Comparison of ENCODE assay signal across 8 cellular contexts in genomic region chr20:43844778-43845614, GRCh38.
DNase-seq lines count a peak whose midpoint lies in the region; ATAC-seq and TF ChIP-seq lines count a peak whose summit lies in the region.

No MANE protein-coding gene starts in this region.

- no peak overlapping the region for H3K27ac Mint-ChIP-seq in activated CD8-positive, alpha-beta T cell treated with anti-CD3 and anti-CD28 coated beads for 36 hours
- no peak overlapping the region for H3K27ac Mint-ChIP-seq in activated CD8-positive, alpha-beta T cell treated with anti-CD3 and anti-CD28 coated beads, Interleukin-2, amount 10 ng/mL, durations not matched to agents 7 days and 5 days
- no peak overlapping the region; a peak in 1 of 7 replicates for H3K27ac Mint-ChIP-seq in H9

- intact Hi-C loops in activated CD8-positive, alpha-beta T cell treated with anti-CD3 and anti-CD28 coated beads for 36 hours (cut with micrococcal nuclease), result loop anchor here (10.0 kb wide), 1 partner anchor 240 kb away; no protein-coding TSS in a partner anchor

- H3K79me2 ChIP-seq in H9 (ENCODE audit: insufficient read depth, low read length), result no peaks in the 10 kb centered on the region

- no peak overlapping the region for H2AFZ ChIP-seq in H9 (ENCODE audit: low read length)

- no peak overlapping the region for H3K4ac ChIP-seq in H9 (ENCODE audit: low read depth, low read length)

- H3K4me3 Mint-ChIP-seq in activated CD8-positive, alpha-beta T cell treated with anti-CD3 and anti-CD28 coated beads for 36 hours, result no peak overlapping the region
- H3K4me3 Mint-ChIP-seq in activated CD8-positive, alpha-beta T cell treated with anti-CD3 and anti-CD28 coated beads, Interleukin-2, amount 10 ng/mL, durations not matched to agents 7 days and 5 days, result no peak overlapping the region
- H3K4me3 Mint-ChIP-seq in H9, result no peak overlapping the region

- H2BK12ac ChIP-seq in H9 (ENCODE audit: insufficient read length, low read depth, low read length), result no peak overlapping the region

- no peak overlapping the region for H4K8ac ChIP-seq in H9 (replicated peaks; ENCODE audit: insufficient read length, low read depth, low read length)

- CTCF ChIA-PET in activated CD8-positive, alpha-beta T cell treated with anti-CD3 and anti-CD28 coated beads for 36 hours (lab: Charles Lee), result interaction anchor here (1.0 to 3.3 kb wide), 6 partner anchors 12 to 272 kb away, joined by 3 to 22 read pairs (median 4); no protein-coding TSS in a partner anchor
- CTCF ChIA-PET in activated CD8-positive, alpha-beta T cell treated with anti-CD3 and anti-CD28 coated beads, Interleukin-2, amount 10 ng/mL, durations not matched to agents 7 days and 5 days (lab: Charles Lee), result interaction anchor here (0.8 to 5.1 kb wide), 8 partner anchors 94 to 237 kb away, joined by 3 to 31 read pairs (median 4); no protein-coding TSS in a partner anchor

- no peak overlapping the region for H4K5ac ChIP-seq in H9 (ENCODE audit: insufficient read length, low read depth, low read length)

- H3K4me1 Mint-ChIP-seq in activated CD8-positive, alpha-beta T cell treated with anti-CD3 and anti-CD28 coated beads for 36 hours (ENCODE audit: low read depth), result peaks cover 23% of the 10 kb centered on the region
- H3K4me1 Mint-ChIP-seq in activated CD8-positive, alpha-beta T cell treated with anti-CD3 and anti-CD28 coated beads, Interleukin-2, amount 10 ng/mL, durations not matched to agents 7 days and 5 days (ENCODE audit: low read depth), result peaks cover 38% of the 10 kb centered on the region
- H3K4me1 Mint-ChIP-seq in H9, result peaks cover 8 to 9% of the 10 kb centered on the region in 2 experiments; a peak in 3 of 4 replicates

- no peak overlapping the region for H2BK5ac ChIP-seq in H9 (ENCODE audit: insufficient read length, low read length)

- no peaks in the 10 kb centered on the region for H4K20me1 ChIP-seq in H9 (ENCODE audit: control insufficient read depth, insufficient read depth, insufficient read length)

- H3K23ac ChIP-seq in H9 (ENCODE audit: insufficient read length, low read depth, low read length), result no peak overlapping the region

- no peaks in the 10 kb centered on the region for H3K23me2 ChIP-seq in H9 (ENCODE audit: insufficient read length, low read depth, low read length, poor library complexity, severe bottlenecking)

- no peak overlapping the region for H2BK120ac ChIP-seq in H9 (ENCODE audit: low read depth, low read length, poor library complexity, severe bottlenecking)

- no peak overlapping the region for H4K91ac ChIP-seq in H9 (ENCODE audit: insufficient read length, low read depth, low read length)

- peak; percentile 15 for DNase-seq in activated CD8-positive, alpha-beta T cell treated with anti-CD3 and anti-CD28 coated beads for 36 hours
- DNase-seq in activated CD8-positive, alpha-beta T cell treated with anti-CD3 and anti-CD28 coated beads, Interleukin-2, amount 10 ng/mL, durations not matched to agents 7 days and 5 days, result no peak
- peak; percentile 99 for DNase-seq in SW480 (ENCODE audit: low spot score)
- DNase-seq in foreskin keratinocyte, result peak; percentile 66 to 74
- no peak for DNase-seq in H9
- no peak for DNase-seq in stimulated activated CD4-positive, alpha-beta T cell treated with anti-CD3 and anti-CD28 coated beads, Interleukin-15, amount 100 ng/mL, for 24 hours

- H3K27ac ChIP-seq in foreskin keratinocyte, result peak overlapping the region; percentile 18
- H3K27ac ChIP-seq in subcutaneous abdominal adipose tissue (ENCODE audit: low read depth, low read length), result peak overlapping the region; percentile 27
- no peak overlapping the region for H3K27ac ChIP-seq in H9 (ENCODE audit: insufficient read length, low read depth, low read length)

- peak; percentile 41 for ATAC-seq in activated CD8-positive, alpha-beta T cell treated with anti-CD3 and anti-CD28 coated beads for 36 hours
- no peak for ATAC-seq in activated CD8-positive, alpha-beta T cell treated with anti-CD3 and anti-CD28 coated beads, Interleukin-2, amount 10 ng/mL, durations not matched to agents 7 days and 5 days
- ATAC-seq in foreskin keratinocyte, result peak; percentile 51
- ATAC-seq in GM19463 (IDR thresholded peaks at IDR 0.05; ENCODE audit: unreplicated experiment), result no peak

- H3K79me1 ChIP-seq in H9 (ENCODE audit: insufficient read depth, low read depth, low read length, poor library complexity, severe bottlenecking), result no peaks in the 10 kb centered on the region

- no peak overlapping the region for H3K9ac ChIP-seq in subcutaneous abdominal adipose tissue (ENCODE audit: low read length in 5 of 5)
- H3K9ac ChIP-seq in H9 (ENCODE audit: extremely low read depth, insufficient read length, low read length), result no peak overlapping the region

- no peak overlapping the region for H3K4me2 ChIP-seq in H9 (ENCODE audit: insufficient read depth, insufficient read length, low read length)

- no peak overlapping the region for H2BK20ac ChIP-seq in H9 (ENCODE audit: low read depth, low read length, poor library complexity, severe bottlenecking)

- H3K9me3 Mint-ChIP-seq in activated CD8-positive, alpha-beta T cell treated with anti-CD3 and anti-CD28 coated beads for 36 hours, result no peaks in the 10 kb centered on the region
- H3K9me3 Mint-ChIP-seq in activated CD8-positive, alpha-beta T cell treated with anti-CD3 and anti-CD28 coated beads, Interleukin-2, amount 10 ng/mL, durations not matched to agents 7 days and 5 days (ENCODE audit: insufficient read depth), result no peaks in the 10 kb centered on the region
- H3K9me3 Mint-ChIP-seq in H9, result no peaks in the 10 kb centered on the region

- POLR2A ChIA-PET in activated CD8-positive, alpha-beta T cell treated with anti-CD3 and anti-CD28 coated beads for 36 hours (lab: Charles Lee), result interaction anchor here (0.6 to 2.9 kb wide), 2 partner anchors 94 to 242 kb away, joined by 3 to 8 read pairs; no protein-coding TSS in a partner anchor
- POLR2A ChIA-PET in activated CD8-positive, alpha-beta T cell treated with anti-CD3 and anti-CD28 coated beads, Interleukin-2, amount 10 ng/mL, durations not matched to agents 7 days and 5 days (lab: Charles Lee), result interaction anchor here (3.1 kb wide), 1 partner anchor 94 kb away, joined by 8 read pairs; no protein-coding TSS in a partner anchor

- H3K36me3 ChIP-seq in subcutaneous abdominal adipose tissue (ENCODE audit: control insufficient read depth in 5 of 5, insufficient read depth in 5 of 5, low read length in 5 of 5), result no peaks in the 10 kb centered on the region

- H3K14ac ChIP-seq in H9 (ENCODE audit: insufficient read depth, low read length), result no peak overlapping the region

- peaks cover 0 to 3% (median 0%) of the 10 kb centered on the region in 5 donors for H3K9me3 ChIP-seq in subcutaneous abdominal adipose tissue (ENCODE audit: control insufficient read depth in 5 of 5, low read length in 5 of 5)
- no peaks in the 10 kb centered on the region for H3K9me3 ChIP-seq in H9 (ENCODE audit: control insufficient read depth, low read depth, low read length)

- no peak overlapping the region for H3T11ph ChIP-seq in H9 (ENCODE audit: low read length)

- WGBS in H9 (ENCODE audit: extremely low coverage, insufficient read length, low lambda C conversion rate), result no CpG with 5 or more reads among the region's 6 CpGs

- no peak overlapping the region for H3K18ac ChIP-seq in H9 (ENCODE audit: insufficient read length, low read depth, low read length)

- H3K4me3 ChIP-seq in subcutaneous abdominal adipose tissue (ENCODE audit: low read depth in 1 of 5, low read length in 5 of 5), result no peak overlapping the region

- no peaks in the 10 kb centered on the region for H3K36me3 Mint-ChIP-seq in activated CD8-positive, alpha-beta T cell treated with anti-CD3 and anti-CD28 coated beads for 36 hours (ENCODE audit: low read depth)
- no peaks in the 10 kb centered on the region for H3K36me3 Mint-ChIP-seq in activated CD8-positive, alpha-beta T cell treated with anti-CD3 and anti-CD28 coated beads, Interleukin-2, amount 10 ng/mL, durations not matched to agents 7 days and 5 days (ENCODE audit: low read depth)
- no peaks in the 10 kb centered on the region; a peak in 1 of 7 replicates for H3K36me3 Mint-ChIP-seq in H9 (ENCODE audit: insufficient read depth in 1 of 3, low read depth in 3 of 3)

- peaks cover 11% of the 10 kb centered on the region for H3K27me3 Mint-ChIP-seq in activated CD8-positive, alpha-beta T cell treated with anti-CD3 and anti-CD28 coated beads for 36 hours
- H3K27me3 Mint-ChIP-seq in activated CD8-positive, alpha-beta T cell treated with anti-CD3 and anti-CD28 coated beads, Interleukin-2, amount 10 ng/mL, durations not matched to agents 7 days and 5 days (ENCODE audit: low read depth), result peaks cover 18% of the 10 kb centered on the region
- H3K27me3 Mint-ChIP-seq in H9 (ENCODE audit: low read depth), result peaks cover 1% of the 10 kb centered on the region; the same call in 1 of the 2 replicates

- H2BK15ac ChIP-seq in H9 (ENCODE audit: low read depth, low read length), result no peak overlapping the region

- H3K27me3 ChIP-seq in foreskin keratinocyte (no peaks in the 10 kb centered on the region), subcutaneous abdominal adipose tissue (ENCODE audit: control insufficient read depth in 5 of 5, insufficient read depth in 4 of 5, low read length in 5 of 5) (peaks cover 0 to 4% (median 0%) of the 10 kb centered on the region in 5 donors), H9 (ENCODE audit: insufficient read depth, low read length) (no peaks in the 10 kb centered on the region)

- H3K4me1 ChIP-seq in foreskin keratinocyte (peaks cover 22% of the 10 kb centered on the region), subcutaneous abdominal adipose tissue (ENCODE audit: control insufficient read depth in 5 of 5, insufficient read depth in 5 of 5, low read length in 5 of 5) (peaks cover 0 to 3% (median 0%) of the 10 kb centered on the region in 5 donors), H9 (ENCODE audit: insufficient read depth, low read length) (no peaks in the 10 kb centered on the region)

- no peak overlapping the region for H2AK5ac ChIP-seq in H9 (ENCODE audit: insufficient read length, low read length)

- no peak overlapping the region for H3K56ac ChIP-seq in H9 (ENCODE audit: insufficient read length, low read depth, low read length)

- no peak for TF ChIP-seq CTCF in activated CD8-positive, alpha-beta T cell treated with anti-CD3 and anti-CD28 coated beads for 36 hours (IDR thresholded peaks at IDR 0.05)
- TF ChIP-seq CTCF in foreskin keratinocyte (conservative IDR thresholded peaks at IDR 0.05), result peak; percentile 52
- no peak for TF ChIP-seq CTCF in H9 (conservative IDR thresholded peaks at IDR 0.05)

Comparison
In these comparisons a context has a peak if more than half of its experiments do, and no peak if none do; other contexts are left out.
1. ATAC-seq: peak in activated CD8-positive, alpha-beta T cell treated with anti-CD3 and anti-CD28 coated beads for 36 hours (single experiment) and foreskin keratinocyte (single experiment); none in activated CD8-positive, alpha-beta T cell treated with anti-CD3 and anti-CD28 coated beads, Interleukin-2, amount 10 ng/mL, durations not matched to agents 7 days and 5 days (single experiment) and GM19463 (single experiment).
2. DNase-seq: peak in activated CD8-positive, alpha-beta T cell treated with anti-CD3 and anti-CD28 coated beads for 36 hours (single experiment), SW480 (single experiment) and foreskin keratinocyte (2 of 2); none in activated CD8-positive, alpha-beta T cell treated with anti-CD3 and anti-CD28 coated beads, Interleukin-2, amount 10 ng/mL, durations not matched to agents 7 days and 5 days (single experiment), H9 (single experiment) and stimulated activated CD4-positive, alpha-beta T cell treated with anti-CD3 and anti-CD28 coated beads, Interleukin-15, amount 100 ng/mL, for 24 hours (single experiment).